In the genomic region with DNA sequence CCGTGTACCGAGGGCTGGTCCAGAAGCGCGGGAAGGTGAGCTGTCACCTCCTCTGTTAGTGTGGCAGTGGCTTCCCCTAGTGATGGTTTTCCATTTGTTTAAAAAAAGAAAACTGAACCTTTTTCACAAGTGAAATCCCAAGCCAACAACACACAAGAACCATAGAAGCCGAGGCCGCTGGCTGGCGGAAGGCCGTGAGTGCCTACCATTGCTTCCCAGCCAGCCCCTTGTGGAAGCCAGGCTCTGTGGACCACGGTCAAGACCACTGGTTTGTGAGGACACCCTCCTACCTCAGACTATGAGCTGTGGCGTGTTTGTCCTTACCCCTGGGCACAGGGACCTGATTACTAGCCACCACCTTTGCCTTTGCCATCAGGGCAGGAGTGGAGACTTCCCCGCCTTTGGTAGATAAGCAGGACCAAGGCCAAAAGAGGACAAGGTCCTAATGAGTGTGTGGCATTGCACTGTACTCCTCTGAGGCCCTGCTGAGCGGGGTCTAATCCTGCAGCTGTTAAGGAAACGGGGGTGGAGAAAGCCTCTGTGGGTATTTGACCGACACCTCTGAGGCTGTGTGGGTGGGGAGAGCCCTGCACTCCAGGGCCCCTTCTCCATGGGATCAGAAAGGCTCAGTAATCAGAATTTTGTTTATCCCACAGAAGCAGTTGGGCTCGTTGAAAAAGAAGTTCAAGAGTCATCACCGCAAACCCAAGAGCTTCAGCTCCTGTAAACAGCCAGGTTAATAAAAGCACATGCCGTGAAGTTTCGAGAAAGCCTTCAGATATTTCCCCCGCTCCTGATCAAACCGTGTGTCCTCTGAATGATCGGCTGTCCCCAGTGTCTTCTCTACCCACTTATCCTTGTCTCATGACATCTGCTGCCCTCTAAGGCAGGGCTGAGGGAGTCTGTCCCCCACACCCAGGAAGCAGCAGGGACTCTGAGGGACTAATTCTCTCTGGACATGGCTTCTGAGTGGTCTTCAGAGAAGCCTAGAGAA, we compare ENCODE assay signal across 18 cellular contexts. TPM values are rescaled to one million over a fixed set of nuclear protein-coding genes. Genes with fewer than 3 reads are reported as not detected.
DNase-seq lines count a peak whose midpoint lies in the region; ATAC-seq and TF ChIP-seq lines count a peak whose summit lies in the region.
"Had no signal": no experiment of that assay in that cellular context is flagged by ENCODE, and none has a peak within 500 bp of the region (broad histone marks: within the 10 kb centered on the region; RNA-seq: fewer than 3 reads in every experiment).

No MANE protein-coding gene starts in this region.

- DNase-seq in activated CD8-positive, alpha-beta memory T cell treated with anti-CD3 and anti-CD28 coated beads, Interleukin-2, amount 10 ng/mL, durations not matched to agents 7 days and 5 days = no peak
- no peak for DNase-seq in activated CD8-positive, alpha-beta memory T cell treated with anti-CD3 and anti-CD28 coated beads for 24 hours
- DNase-seq in WERI-Rb-1 (peak; percentile 84), NCI-H748 (lab: John Stamatoyannopoulos, UW; ENCODE audit: unreplicated experiment) (no peak), DMS 273 (lab: John Stamatoyannopoulos, UW; ENCODE audit: unreplicated experiment) (no peak), dermis blood vessel endothelial cell (no peak)
- DNase-seq in effector memory CD8-positive, alpha-beta T cell = no peak
- peak; percentile 49 for DNase-seq in stimulated activated CD8-positive, alpha-beta memory T cell treated with anti-CD3 and anti-CD28 coated beads, Interleukin-4, amount 100 ng/mL, for 48 hours
- DNase-seq: activated effector memory CD4-positive, alpha-beta T cell treated with Interleukin-2 at 50 U/mL for 16 hours; DMS53; foreskin melanocyte; naive B cell; NCI-H1436 treated with DMSO at 0.1 percent for 48 hours; NCI-H748 treated with DMSO at 0.1 percent for 48 hours; upper lobe of right lung had no signal

- H3K4me3 ChIP-seq in WERI-Rb-1 (ENCODE audit: low read depth, low read length) = no peak overlapping the region
- H3K4me3 ChIP-seq: HAP-1, skin epidermis, upper lobe of right lung had no signal

- no peaks in the 10 kb centered on the region for H3K27me3 ChIP-seq in WERI-Rb-1 (ENCODE audit: insufficient read depth, low read depth, severe bottlenecking)
- H3K27me3 ChIP-seq: upper lobe of right lung had no signal

- H3K27ac Mint-ChIP-seq in activated CD8-positive, alpha-beta memory T cell treated with anti-CD3 and anti-CD28 coated beads, Interleukin-2, amount 10 ng/mL, durations not matched to agents 7 days and 5 days = peak overlapping the region; percentile 65
- peak overlapping the region; percentile 73 to 77 for H3K27ac Mint-ChIP-seq in effector memory CD8-positive, alpha-beta T cell
- H3K27ac Mint-ChIP-seq: dendritic cell treated with granulocyte-macrophage colony-stimulating factor and Interleukin-4, amounts not matched to agents 40 ng/mL and 50 ng/mL, for 4 days had no signal

- no peak overlapping the region for H3K4me3 Mint-ChIP-seq in activated CD8-positive, alpha-beta memory T cell treated with anti-CD3 and anti-CD28 coated beads, Interleukin-2, amount 10 ng/mL, durations not matched to agents 7 days and 5 days
- H3K4me3 Mint-ChIP-seq in effector memory CD8-positive, alpha-beta T cell = peak overlapping the region in 1 of 2 donors; percentile 33
- H3K4me3 Mint-ChIP-seq: dendritic cell treated with granulocyte-macrophage colony-stimulating factor and Interleukin-4, amounts not matched to agents 40 ng/mL and 50 ng/mL, for 4 days had no signal

- H3K36me3 Mint-ChIP-seq in activated CD8-positive, alpha-beta memory T cell treated with anti-CD3 and anti-CD28 coated beads, Interleukin-2, amount 10 ng/mL, durations not matched to agents 7 days and 5 days = peaks cover 37% of the 10 kb centered on the region
- H3K36me3 Mint-ChIP-seq in effector memory CD8-positive, alpha-beta T cell (ENCODE audit: insufficient read depth) = peaks cover 91% of the 10 kb centered on the region

- H3K9me3 Mint-ChIP-seq in activated CD8-positive, alpha-beta memory T cell treated with anti-CD3 and anti-CD28 coated beads, Interleukin-2, amount 10 ng/mL, durations not matched to agents 7 days and 5 days (ENCODE audit: low read depth) = no peaks in the 10 kb centered on the region
- H3K9me3 Mint-ChIP-seq in effector memory CD8-positive, alpha-beta T cell = no peaks in the 10 kb centered on the region
- H3K9me3 Mint-ChIP-seq: dendritic cell treated with granulocyte-macrophage colony-stimulating factor and Interleukin-4, amounts not matched to agents 40 ng/mL and 50 ng/mL, for 4 days; naive B cell had no signal

- CTCF ChIA-PET in activated CD8-positive, alpha-beta memory T cell treated with anti-CD3 and anti-CD28 coated beads, Interleukin-2, amount 10 ng/mL, durations not matched to agents 7 days and 5 days (lab: Charles Lee) = interaction anchor here (1.3 to 8.2 kb wide), 4 partner anchors 11 to 127 kb away, joined by 3 to 100 read pairs (median 4); no protein-coding TSS in a partner anchor

- H3K4me1 Mint-ChIP-seq in activated CD8-positive, alpha-beta memory T cell treated with anti-CD3 and anti-CD28 coated beads, Interleukin-2, amount 10 ng/mL, durations not matched to agents 7 days and 5 days = peaks cover 57% of the 10 kb centered on the region
- peaks cover 37 to 45% of the 10 kb centered on the region in 2 donors for H3K4me1 Mint-ChIP-seq in effector memory CD8-positive, alpha-beta T cell (ENCODE audit: low read depth in 2 of 2)

- peak overlapping the region; percentile 68 for H3K27ac ChIP-seq in WERI-Rb-1
- H3K27ac ChIP-seq: upper lobe of right lung had no signal

- H3K9me3 ChIP-seq in WERI-Rb-1 (ENCODE audit: severe bottlenecking) = no peaks in the 10 kb centered on the region
- H3K9me3 ChIP-seq: HAP-1, upper lobe of right lung had no signal

- TF ChIP-seq CTCF in WERI-Rb-1 (IDR thresholded peaks at IDR 0.05; ENCODE audit: low read depth, low read length) = no peak

- H3K27me3 Mint-ChIP-seq in activated CD8-positive, alpha-beta memory T cell treated with anti-CD3 and anti-CD28 coated beads, Interleukin-2, amount 10 ng/mL, durations not matched to agents 7 days and 5 days = no peaks in the 10 kb centered on the region
- no peaks in the 10 kb centered on the region for H3K27me3 Mint-ChIP-seq in effector memory CD8-positive, alpha-beta T cell
- H3K27me3 Mint-ChIP-seq: dendritic cell treated with granulocyte-macrophage colony-stimulating factor and Interleukin-4, amounts not matched to agents 40 ng/mL and 50 ng/mL, for 4 days; naive B cell had no signal

- H3K36me3 ChIP-seq in WERI-Rb-1 = peaks cover 67% of the 10 kb centered on the region

- no peak for ATAC-seq in activated CD8-positive, alpha-beta memory T cell treated with anti-CD3 and anti-CD28 coated beads, Interleukin-2, amount 10 ng/mL, durations not matched to agents 7 days and 5 days
- ATAC-seq in effector memory CD8-positive, alpha-beta T cell (replicated peaks) = no peak
- ATAC-seq: upper lobe of right lung had no signal

RNA-seq across cellular contexts. Expression of gene SURF2, which starts 4.3 kb away (rescaled TPM):
- 10 to 100 TPM; 14.9 to 23.2 TPM for total RNA-seq in activated CD8-positive, alpha-beta memory T cell treated with anti-CD3 and anti-CD28 coated beads, Interleukin-2, amount 10 ng/mL, durations not matched to agents 7 days and 5 days
- total RNA-seq in dermis blood vessel endothelial cell = 11.2 and 11.7 TPM in 2 replicates

RNA-seq across cellular contexts. Expression of gene SURF1, which starts 4.4 kb away (rescaled TPM):
- total RNA-seq in activated CD8-positive, alpha-beta memory T cell treated with anti-CD3 and anti-CD28 coated beads, Interleukin-2, amount 10 ng/mL, durations not matched to agents 7 days and 5 days = 10 to 100 TPM; 35.4 to 35.6 TPM
- total RNA-seq in dermis blood vessel endothelial cell = 15.3 and 31.1 TPM in 2 replicates

RNA-seq across cellular contexts. Expression of gene RPL7A, which starts 12.7 kb away (rescaled TPM):
- total RNA-seq in activated CD8-positive, alpha-beta memory T cell treated with anti-CD3 and anti-CD28 coated beads, Interleukin-2, amount 10 ng/mL, durations not matched to agents 7 days and 5 days = 1,000 to 10,000 TPM; 1,729 to 2,113 TPM
- 1,936 and 2,833 TPM in 2 replicates for total RNA-seq in dermis blood vessel endothelial cell

RNA-seq across cellular contexts. Expression of gene MED22, which starts 12.8 kb away (rescaled TPM):
- 10 to 100 TPM; 28.8 to 35.9 TPM for total RNA-seq in activated CD8-positive, alpha-beta memory T cell treated with anti-CD3 and anti-CD28 coated beads, Interleukin-2, amount 10 ng/mL, durations not matched to agents 7 days and 5 days
- total RNA-seq in dermis blood vessel endothelial cell = 17.7 and 26.6 TPM in 2 replicates

RNA-seq across cellular contexts. Expression of gene SURF4, which starts 15.2 kb away (rescaled TPM):
- total RNA-seq in activated CD8-positive, alpha-beta memory T cell treated with anti-CD3 and anti-CD28 coated beads, Interleukin-2, amount 10 ng/mL, durations not matched to agents 7 days and 5 days = 100 to 1,000 TPM; 218 to 304 TPM
- 370 and 397 TPM in 2 replicates for total RNA-seq in dermis blood vessel endothelial cell

Comparison
In these comparisons a context has a peak if more than half of its experiments do, and no peak if none do; other contexts are left out.
1. DNase-seq: peak in WERI-Rb-1 (single experiment) and stimulated activated CD8-positive, alpha-beta memory T cell treated with anti-CD3 and anti-CD28 coated beads, Interleukin-4, amount 100 ng/mL, for 48 hours (single experiment); none in activated CD8-positive, alpha-beta memory T cell treated with anti-CD3 and anti-CD28 coated beads, Interleukin-2, amount 10 ng/mL, durations not matched to agents 7 days and 5 days (single experiment), activated CD8-positive, alpha-beta memory T cell treated with anti-CD3 and anti-CD28 coated beads for 24 hours (single experiment), effector memory CD8-positive, alpha-beta T cell (0 of 3), NCI-H748 (single experiment), DMS 273 (single experiment) and dermis blood vessel endothelial cell (single experiment).